In genomic region chr5:6598351-6598900, GRCh38 we compare ENCODE assay signal across 19 cellular contexts. TPM values are rescaled to one million over a fixed set of nuclear protein-coding genes. Genes with fewer than 3 reads are reported as not detected.
A peak's percentile ranks its signal among the peaks of the same experiment; 100 is the strongest.
DNase-seq lines count a peak whose midpoint lies in the region; ATAC-seq and TF ChIP-seq lines count a peak whose summit lies in the region.
"Had no signal": no experiment of that assay in that cellular context is flagged by ENCODE, and none has a peak within 500 bp of the region (broad histone marks: within the 10 kb centered on the region; RNA-seq: fewer than 3 reads in every experiment).

No MANE protein-coding gene starts in this region.

- H3K4me3 ChIP-seq in psoas muscle: no peak overlapping the region
- H3K4me3 ChIP-seq: MG63, stomach had no signal

- peak overlapping the region; percentile 78 for H3K27ac ChIP-seq in psoas muscle

- 56 to 69% (median 69%) methylated on average over 14 of the region's 14 CpGs for WGBS in psoas muscle, 3 donors

- ATAC-seq in Right ventricle myocardium superior (ENCODE audit: poor library complexity) (peak; percentile 86), psoas muscle (peak; percentile 69 to 93 (median 85))
- ATAC-seq in effector memory CD8-positive, alpha-beta T cell (replicated peaks): no peak
- ATAC-seq: CD8-positive, alpha-beta T cell had no signal

- H3K36me3 Mint-ChIP-seq in effector memory CD8-positive, alpha-beta T cell (ENCODE audit: insufficient read depth): peaks cover 52% of the 10 kb centered on the region

- no peaks in the 10 kb centered on the region for H3K9me3 ChIP-seq in psoas muscle
- H3K9me3 ChIP-seq: MG63, stomach had no signal

- H3K36me3 ChIP-seq in psoas muscle (ENCODE audit: insufficient read depth in 1 of 2, low read depth in 1 of 2): peaks cover 0 to 85% of the 10 kb centered on the region in 2 donors

- H3K27me3 ChIP-seq in psoas muscle (ENCODE audit: insufficient read depth in 3 of 3, low read length in 2 of 3): no peaks in the 10 kb centered on the region
- H3K27me3 ChIP-seq: MG63, stomach had no signal

- intact Hi-C loops in Right ventricle myocardium superior (cut with DNase I): no loop called here
- intact Hi-C loops in psoas muscle (cut with DNase I): no loop called here

- H3K4me1 Mint-ChIP-seq in effector memory CD8-positive, alpha-beta T cell (ENCODE audit: low read depth in 2 of 2): no peaks in the 10 kb centered on the region
- H3K4me1 Mint-ChIP-seq: activated CD4-positive, alpha-beta memory T cell treated with anti-CD3 and anti-CD28 coated beads, Interleukin-2, amount 10 ng/mL, durations not matched to agents 7 days and 5 days; activated naive CD8-positive, alpha-beta T cell treated with anti-CD3 and anti-CD28 coated beads, Interleukin-2, amount 10 ng/mL, durations not matched to agents 7 days and 5 days; nephron had no signal

- DNase-seq in AG20443 (ENCODE audit: low spot score): peak; percentile 71
- DNase-seq in astrocyte of the hippocampus (ENCODE audit: low read depth, low spot score): peak; percentile 9
- no peak for DNase-seq in Right ventricle myocardium superior
- DNase-seq in psoas muscle: no peak
- no peak for DNase-seq in effector memory CD8-positive, alpha-beta T cell
- no peak for DNase-seq in central memory CD4-positive, alpha-beta T cell
- no peak for DNase-seq in DMS153 treated with DMSO at 0.1 percent for 48 hours (lab: John Stamatoyannopoulos, UW; ENCODE audit: unreplicated experiment)
- no peak for DNase-seq in cerebellar nuclear complex (lab: John Stamatoyannopoulos, UW)
- DNase-seq: activated CD4-positive, alpha-beta memory T cell treated with anti-CD3 and anti-CD28 coated beads, Interleukin-2, amount 10 ng/mL, durations not matched to agents 7 days and 5 days; activated naive CD8-positive, alpha-beta T cell treated with anti-CD3 and anti-CD28 coated beads, Interleukin-2, amount 10 ng/mL, durations not matched to agents 7 days and 5 days; CD8-positive, alpha-beta T cell; hippocampal formation; MG63; NCI-H187 treated with DMSO at 0.1 percent for 48 hours; NCI-H446 treated with DMSO at 0.1 percent for 48 hours; RPMI8226; stomach had no signal

- no peak for TF ChIP-seq CTCF in psoas muscle (IDR thresholded peaks at IDR 0.05)

- no peak overlapping the region for H3K4me3 Mint-ChIP-seq in effector memory CD8-positive, alpha-beta T cell
- H3K4me3 Mint-ChIP-seq: activated CD4-positive, alpha-beta memory T cell treated with anti-CD3 and anti-CD28 coated beads, Interleukin-2, amount 10 ng/mL, durations not matched to agents 7 days and 5 days; activated naive CD8-positive, alpha-beta T cell treated with anti-CD3 and anti-CD28 coated beads, Interleukin-2, amount 10 ng/mL, durations not matched to agents 7 days and 5 days; CD8-positive, alpha-beta T cell; nephron; T-helper 1 cell treated with Interleukin-12 subunit alpha and Interleukin-12 subunit beta and Interleukin-4 antibody, amounts not matched to agents 30 μg/mL and 1 μg/mL, for 36 hours had no signal

- no peaks in the 10 kb centered on the region for H3K27me3 Mint-ChIP-seq in effector memory CD8-positive, alpha-beta T cell
- H3K27me3 Mint-ChIP-seq: activated CD4-positive, alpha-beta memory T cell treated with anti-CD3 and anti-CD28 coated beads, Interleukin-2, amount 10 ng/mL, durations not matched to agents 7 days and 5 days; activated naive CD8-positive, alpha-beta T cell treated with anti-CD3 and anti-CD28 coated beads, Interleukin-2, amount 10 ng/mL, durations not matched to agents 7 days and 5 days had no signal

- peaks cover 11% of the 10 kb centered on the region for H3K4me1 ChIP-seq in psoas muscle
- H3K4me1 ChIP-seq: stomach had no signal

- H3K27ac Mint-ChIP-seq in effector memory CD8-positive, alpha-beta T cell: no peak overlapping the region
- H3K27ac Mint-ChIP-seq: activated CD4-positive, alpha-beta memory T cell treated with anti-CD3 and anti-CD28 coated beads, Interleukin-2, amount 10 ng/mL, durations not matched to agents 7 days and 5 days; activated naive CD8-positive, alpha-beta T cell treated with anti-CD3 and anti-CD28 coated beads, Interleukin-2, amount 10 ng/mL, durations not matched to agents 7 days and 5 days; CD8-positive, alpha-beta T cell; nephron had no signal

- no peaks in the 10 kb centered on the region for H3K9me3 Mint-ChIP-seq in effector memory CD8-positive, alpha-beta T cell
- H3K9me3 Mint-ChIP-seq: activated CD4-positive, alpha-beta memory T cell treated with anti-CD3 and anti-CD28 coated beads, Interleukin-2, amount 10 ng/mL, durations not matched to agents 7 days and 5 days; activated naive CD8-positive, alpha-beta T cell treated with anti-CD3 and anti-CD28 coated beads, Interleukin-2, amount 10 ng/mL, durations not matched to agents 7 days and 5 days; CD8-positive, alpha-beta T cell; nephron; T-helper 1 cell treated with Interleukin-12 subunit alpha and Interleukin-12 subunit beta and Interleukin-4 antibody, amounts not matched to agents 30 μg/mL and 1 μg/mL, for 36 hours had no signal

RNA-seq across cellular contexts. Expression of gene NSUN2, which starts 34.4 kb away (rescaled TPM):
- total RNA-seq in Right ventricle myocardium superior (30.1 TPM), psoas muscle (10 to 100 TPM; 30.6 to 53.9 (median 50.6) TPM)
- polyA plus RNA-seq in psoas muscle: 10 to 100 TPM; 36.4 to 80.9 (median 56.2) TPM

RNA-seq across cellular contexts. Expression of gene SRD5A1, which starts 34.8 kb away (rescaled TPM):
- 2.1 TPM for total RNA-seq in Right ventricle myocardium superior
- 1 to 10 TPM; 1.1 to 2.4 (median 1.5) TPM for total RNA-seq in psoas muscle
- polyA plus RNA-seq in psoas muscle: 1 to 10 TPM; 1.4 to 2.4 (median 2.1) TPM

Comparison
In these comparisons a context has a peak if more than half of its experiments do, and no peak if none do; other contexts are left out.
1. DNase-seq: peak in AG20443 (single experiment) and astrocyte of the hippocampus (single experiment); none in Right ventricle myocardium superior (single experiment), psoas muscle (0 of 2), effector memory CD8-positive, alpha-beta T cell (0 of 3), central memory CD4-positive, alpha-beta T cell (single experiment), DMS153 treated with DMSO at 0.1 percent for 48 hours (single experiment) and cerebellar nuclear complex (0 of 2).